In genomic region chrX:139877710-139878414, GRCh38 we compare ENCODE assay signal across 4 cellular contexts.
TF ChIP-seq lines count a peak whose summit lies in the region.

No MANE protein-coding gene starts in this region.

TF ChIP-seq in GM12891, 5 proteins besides CTCF, POLR2A, EP300 and RAD21:
- TF ChIP-seq POU2F2 (IDR thresholded peaks at IDR 0.05; ENCODE audit: low read depth, low read length), result no peak
- TF ChIP-seq PAX5 (IDR thresholded peaks at IDR 0.05; ENCODE audit: insufficient read depth, low read length, severe bottlenecking), result no peak
- TF ChIP-seq TAF1 (IDR thresholded peaks at IDR 0.05; ENCODE audit: low read depth, low read length), result no peak
- no peak for TF ChIP-seq POLR2AphosphoS5 (IDR thresholded peaks at IDR 0.05; ENCODE audit: low read depth, low read length)
- TF ChIP-seq SPI1 (IDR thresholded peaks at IDR 0.05; ENCODE audit: low read depth, low read length), result no peak

TF ChIP-seq in IMR-90, 13 proteins besides CTCF, POLR2A, EP300 and RAD21:
- no peak for TF ChIP-seq FOS (IDR thresholded peaks at IDR 0.05; ENCODE audit: low read depth, low read length)
- TF ChIP-seq RFX5 (IDR thresholded peaks at IDR 0.05; ENCODE audit: low read depth, low read length), result no peak
- peak; percentile 50 for TF ChIP-seq NFE2L2 (IDR thresholded peaks at IDR 0.05; ENCODE audit: low read depth, low read length)
- no peak for TF ChIP-seq MAZ (IDR thresholded peaks at IDR 0.05; ENCODE audit: borderline replicate concordance, low read depth, low read length)
- peak; percentile 98 for TF ChIP-seq MAFK (IDR thresholded peaks at IDR 0.05; ENCODE audit: low read depth, low read length)

TF ChIP-seq in K562, 482 proteins besides CTCF, POLR2A, EP300 and RAD21 (continues in another document):
- TF ChIP-seq ZNF778 (CRISPR knock-in tag; IDR thresholded peaks at IDR 0.05) (no peak), MEIS2 (IDR thresholded peaks at IDR 0.05; ENCODE audit: partially characterized antibody) (no peak), RFX1 (IDR thresholded peaks at IDR 0.05) (no peak), SRSF1 (IDR thresholded peaks at IDR 0.05; ENCODE audit: low read depth, low read length) (no peak), SMAD4 (CRISPR knock-in tag; conservative IDR thresholded peaks at IDR 0.05) (no peak), NBN (IDR thresholded peaks at IDR 0.05; ENCODE audit: low read depth) (0 out of 2 replicates have a peak, but pooled peaks have one; percentile 24), EP400 (IDR thresholded peaks at IDR 0.05) (0 out of 2 replicates have a peak, but pooled peaks have one; percentile 19), SUPT5H (IDR thresholded peaks at IDR 0.05) (no peak), PBX2 (CRISPR knock-in tag; IDR thresholded peaks at IDR 0.05; ENCODE audit: low read depth) (no peak), PBX2 (tag; conservative IDR thresholded peaks at IDR 0.05; ENCODE audit: low read depth) (no peak), BHLHE40 (IDR thresholded peaks at IDR 0.05; ENCODE audit: low read length) (peak; percentile 76), ZNF79 (CRISPR knock-in tag; IDR thresholded peaks at IDR 0.05; ENCODE audit: low read depth) (no peak), IRF2 (CRISPR knock-in tag; IDR thresholded peaks at IDR 0.05) (no peak), ZFX (CRISPR knock-in tag; IDR thresholded peaks at IDR 0.05) (no peak), PHF21A (IDR thresholded peaks at IDR 0.05; ENCODE audit: borderline replicate concordance, low read depth) (no peak), ARNT (IDR thresholded peaks at IDR 0.05) (no peak), CBFB (CRISPR knock-in tag; IDR thresholded peaks at IDR 0.05) (no peak), MAFK (IDR thresholded peaks at IDR 0.05; ENCODE audit: low read length) (peak; percentile 99), ZNF407 (IDR thresholded peaks at IDR 0.05; ENCODE audit: low read depth) (no peak), ARHGAP35 (IDR thresholded peaks at IDR 0.05; ENCODE audit: partially characterized antibody) (no peak), ZNF165 (CRISPR knock-in tag; IDR thresholded peaks at IDR 0.05; ENCODE audit: borderline replicate concordance) (no peak)

TF ChIP-seq in SK-N-SH treated with all-trans-retinoic acid at 6 μM for 48 hours, 23 proteins besides CTCF, POLR2A, EP300 and RAD21:
- TF ChIP-seq BACH2 (CRISPR knock-in tag; IDR thresholded peaks at IDR 0.05; ENCODE audit: borderline replicate concordance) (no peak), CSRNP3 (CRISPR knock-in tag; IDR thresholded peaks at IDR 0.05) (no peak), ZFP30 (CRISPR knock-in tag; IDR thresholded peaks at IDR 0.05) (no peak), ZNF70 (CRISPR knock-in tag; IDR thresholded peaks at IDR 0.05) (no peak), ZFP3 (CRISPR knock-in tag; IDR thresholded peaks at IDR 0.05) (no peak), RARB (CRISPR knock-in tag; IDR thresholded peaks at IDR 0.05) (no peak), TSHZ2 (CRISPR knock-in tag; IDR thresholded peaks at IDR 0.05) (no peak), SNAI2 (CRISPR knock-in tag; IDR thresholded peaks at IDR 0.05) (no peak), ARNTL (CRISPR knock-in tag; IDR thresholded peaks at IDR 0.05; ENCODE audit: borderline replicate concordance, low read depth) (no peak), ZNF8 (CRISPR knock-in tag; IDR thresholded peaks at IDR 0.05) (no peak), POU6F1 (CRISPR knock-in tag; IDR thresholded peaks at IDR 0.05; ENCODE audit: borderline replicate concordance, low read depth) (no peak), TCF4 (CRISPR knock-in tag; IDR thresholded peaks at IDR 0.05; ENCODE audit: borderline replicate concordance) (no peak), CREB5 (CRISPR knock-in tag; IDR thresholded peaks at IDR 0.05; ENCODE audit: low read depth) (no peak), ISL1 (CRISPR knock-in tag; IDR thresholded peaks at IDR 0.05) (no peak), OSR1 (CRISPR knock-in tag; IDR thresholded peaks at IDR 0.05) (no peak), ESRRG (CRISPR knock-in tag; IDR thresholded peaks at IDR 0.05) (no peak), CSDC2 (CRISPR knock-in tag; IDR thresholded peaks at IDR 0.05) (no peak), TOX (CRISPR knock-in tag; IDR thresholded peaks at IDR 0.05; ENCODE audit: borderline replicate concordance) (no peak), GLIS3 (CRISPR knock-in tag; IDR thresholded peaks at IDR 0.05) (no peak)
TF ChIP-seq in SK-N-SH treated with all-trans-retinoic acid at 6 μM for 48 hours: peak in this region for 0.
